ENCODE assay signal across 24 cellular contexts in genomic region chr3:120864541-120864940, GRCh38. TPM values are rescaled to one million over a fixed set of nuclear protein-coding genes. Genes with fewer than 3 reads are reported as not detected.
"Had no signal": no experiment of that assay in that cellular context is flagged by ENCODE, and none has a peak within 500 bp of the region (broad histone marks: within the 10 kb centered on the region; RNA-seq: fewer than 3 reads in every experiment).

No MANE protein-coding gene starts in this region.

- ATAC-seq: esophagus mucosa; left lung; sciatic nerve; stimulated activated effector memory CD8-positive, alpha-beta T cell treated with anti-CD3 and anti-CD28 coated beads, Interleukin-12 subunit alpha, Interleukin-12 subunit beta, amount 100 ng/mL, for 72 hours; stimulated activated naive CD8-positive, alpha-beta T cell treated with anti-CD3 and anti-CD28 coated beads, Interleukin-15, amount 100 ng/mL, for 72 hours had no signal

- DNase-seq: activated CD4-positive, alpha-beta memory T cell treated with anti-CD3 and anti-CD28 coated beads for 36 hours; activated CD4-positive, alpha-beta T cell treated with anti-CD3 and anti-CD28 coated beads for 48 hours; activated naive CD4-positive, alpha-beta T cell treated with anti-CD3 and anti-CD28 coated beads for 36 hours; activated naive CD8-positive, alpha-beta T cell treated with anti-CD3 and anti-CD28 coated beads, Interleukin-2, amount 10 ng/mL, durations not matched to agents 7 days and 5 days; activated T-cell treated with anti-CD3 and anti-CD28 coated beads, Interleukin-2, amount 50 U/mL, for 48 hours; amniotic stem cell; effector memory CD4-positive, alpha-beta T cell; foreskin melanocyte; glutamatergic neuron; immature natural killer cell; kidney glomerular epithelial cell; left lung; naive B cell; nucleus accumbens; small intestine; stimulated activated CD4-positive, alpha-beta T cell treated with anti-CD3 and anti-CD28 coated beads, Interleukin-2, amount 100 ng/mL, for 24 hours; stimulated activated naive CD8-positive, alpha-beta T cell treated with anti-CD3 and anti-CD28 coated beads, Interleukin-15, amount 100 ng/mL, for 72 hours; tibial artery had no signal

RNA-seq across cellular contexts. Expression of gene STXBP5L, which starts 43.5 kb away (rescaled TPM):
- total RNA-seq: activated CD4-positive, alpha-beta memory T cell treated with anti-CD3 and anti-CD28 coated beads for 36 hours; activated naive CD4-positive, alpha-beta T cell treated with anti-CD3 and anti-CD28 coated beads for 36 hours; activated naive CD8-positive, alpha-beta T cell treated with anti-CD3 and anti-CD28 coated beads, Interleukin-2, amount 10 ng/mL, durations not matched to agents 7 days and 5 days; dermis microvascular lymphatic vessel endothelial cell; endothelial cell of umbilical vein; esophagus mucosa; left lung; mesenteric fat pad had no signal
